Comparison of ENCODE assay signal across 9 cellular contexts in genomic region chr17:1039511-1040215, GRCh38. TPM values are rescaled to one million over a fixed set of nuclear protein-coding genes. Genes with fewer than 3 reads are reported as not detected.
A peak's percentile ranks its signal among the peaks of the same experiment; 100 is the strongest.
DNase-seq lines count a peak whose midpoint lies in the region; ATAC-seq, FAIRE-seq and TF ChIP-seq lines count a peak whose summit lies in the region.
"Had no signal": no experiment of that assay in that cellular context is flagged by ENCODE, and none has a peak within 500 bp of the region (broad histone marks: within the 10 kb centered on the region; RNA-seq: fewer than 3 reads in every experiment).

No MANE protein-coding gene starts in this region.

- TF ChIP-seq POLR2A in Peyer's patch (IDR thresholded peaks at IDR 0.05) (no peak), transverse colon (IDR thresholded peaks at IDR 0.05) (no peak)

- H3K9me3 ChIP-seq in Peyer's patch (no peaks in the 10 kb centered on the region), transverse colon (no peaks in the 10 kb centered on the region)

- in situ Hi-C loops in transverse colon (cut with MboI; ENCODE audit: low pct_ligation_motif_present in 1 of 4, low pct_unique_long_range_greater_than_20kb in 1 of 4, low sequenced_read_pairs in 3 of 4), result no loop called here

- H3K27me3 ChIP-seq in Peyer's patch (no peaks in the 10 kb centered on the region), transverse colon (no peaks in the 10 kb centered on the region)

- H3K36me3 ChIP-seq in Peyer's patch, result peaks cover 0 to 59% (median 0%) of the 10 kb centered on the region in 3 donors
- H3K36me3 ChIP-seq in transverse colon, result peaks cover 0 to 6% (median 0%) of the 10 kb centered on the region in 4 donors

- WGBS in transverse colon (ENCODE audit: low coverage in 1 of 2), 2 donors, result 79% methylated on average over 23 of the region's 30 CpGs; no CpG with 5 or more reads in 1 of the 2 donors

- no peak for TF ChIP-seq EP300 in transverse colon (IDR thresholded peaks at IDR 0.05; ENCODE audit: low read depth)

- FAIRE-seq in D721Med (lab: Jason Lieb, UNC), result no peak
- FAIRE-seq: GM12878 had no signal

- H3K4me3 ChIP-seq in Peyer's patch (no peak overlapping the region), fibroblast of mammary gland (ENCODE audit: control insufficient read depth, low read depth, low read length) (no peak overlapping the region), transverse colon (no peak overlapping the region)
- H3K4me3 ChIP-seq: GM12878 had no signal

- H3K27ac ChIP-seq in Peyer's patch (peak overlapping the region in 3 of 4 donors; percentile 42 to 63 (median 59)), transverse colon (peak overlapping the region; percentile 32 to 70 (median 61))

- no peak for TF ChIP-seq CTCF in Peyer's patch (IDR thresholded peaks at IDR 0.05)
- TF ChIP-seq CTCF in fibroblast of mammary gland (conservative IDR thresholded peaks at IDR 0.05; ENCODE audit: control insufficient read depth, insufficient read depth, low read depth, low read length), result no peak
- TF ChIP-seq CTCF in transverse colon (IDR thresholded peaks at IDR 0.05), result no peak
- no peak for TF ChIP-seq CTCF in D721Med (IDR thresholded peaks at IDR 0.05; ENCODE audit: insufficient read depth, missing control alignments)

- no peak for ATAC-seq in GM21619 (IDR thresholded peaks at IDR 0.05; ENCODE audit: unreplicated experiment)
- ATAC-seq: GM12878 had no signal

- intact Hi-C loops in transverse colon (cut with DNase I; ENCODE audit: low total_unique reads), result no loop called here

- DNase-seq in Peyer's patch (peak in 1 of 3 donors; percentile 71), fibroblast of mammary gland (ENCODE audit: low read depth) (peak; percentile 14), myocyte (ENCODE audit: low read depth) (peak; percentile 96), transverse colon (peak; percentile 53), D721Med (ENCODE audit: insufficient read length, low spot score) (no peak), iPS-NIHi7 (ENCODE audit: extremely low spot score) (no peak)
- no peak for DNase-seq in activated CD8-positive, alpha-beta memory T cell treated with anti-CD3 and anti-CD28 coated beads, Interleukin-2, amount 50 U/mL, for 4 hours

- H3K4me1 ChIP-seq in Peyer's patch (peaks cover 0 to 29% (median 0%) of the 10 kb centered on the region in 4 donors), transverse colon (peaks cover 0 to 25% (median 7%) of the 10 kb centered on the region in 4 donors)

RNA-seq across cellular contexts. Expression of gene TIMM22, which starts 42.7 kb away (rescaled TPM):
- total RNA-seq in Peyer's patch, result 10 to 100 TPM in 3 of 4 donors, 1 to 10 TPM in 1; 9.0 to 18.2 (median 11.2) TPM
- total RNA-seq in myocyte, result 35.8 and 36.7 TPM in 2 replicates
- 24.9 TPM for polyA plus RNA-seq in myocyte (2012)
- total RNA-seq in transverse colon, result 10 to 100 TPM; 10.5 to 17.6 (median 12.1) TPM

Comparison
In these comparisons a context has a peak if more than half of its experiments do, and no peak if none do; other contexts are left out.
1. DNase-seq: peak in fibroblast of mammary gland (single experiment), myocyte (single experiment) and transverse colon (single experiment); none in D721Med (single experiment), iPS-NIHi7 (single experiment) and activated CD8-positive, alpha-beta memory T cell treated with anti-CD3 and anti-CD28 coated beads, Interleukin-2, amount 50 U/mL, for 4 hours (single experiment).